Comparison of ENCODE assay signal across 8 cellular contexts in genomic region chr1:25895365-25895990, GRCh38. TPM values are rescaled to one million over a fixed set of nuclear protein-coding genes. Genes with fewer than 3 reads are reported as not detected.
DNase-seq lines count a peak whose midpoint lies in the region; ATAC-seq and TF ChIP-seq lines count a peak whose summit lies in the region.

No MANE protein-coding gene starts in this region.

- DNase-seq in NCI-H187 treated with DMSO at 0.1 percent for 48 hours (lab: John Stamatoyannopoulos, UW): peak; percentile 29
- peak; percentile 78 to 88 (median 85) for DNase-seq in T-helper 1 cell
- DNase-seq in adipocyte (ENCODE audit: low read depth): peak; percentile 97
- peak; percentile 93 for DNase-seq in Right ventricle myocardium superior
- DNase-seq in psoas muscle: peak; percentile 90 to 95
- peak; percentile 93 for DNase-seq in ureter (ENCODE audit: low spot score)

- peaks cover 34% of the 10 kb centered on the region for H3K4me1 ChIP-seq in adipocyte (ENCODE audit: control insufficient read depth, insufficient read depth, low read length)
- H3K4me1 ChIP-seq in psoas muscle: peaks cover 17% of the 10 kb centered on the region

- H3K36me3 ChIP-seq in adipocyte (ENCODE audit: control insufficient read depth, insufficient read depth, low read length, severe bottlenecking): no peaks in the 10 kb centered on the region
- H3K36me3 ChIP-seq in psoas muscle (ENCODE audit: insufficient read depth in 1 of 2, low read depth in 1 of 2): peaks cover 0 to 13% of the 10 kb centered on the region in 2 donors

- intact Hi-C loops in Right ventricle myocardium superior (cut with DNase I): loop anchor here (5.0 kb wide), 1 partner anchor 102 kb away; the partner anchor contains the start of gene PAFAH2
- intact Hi-C loops in psoas muscle (cut with DNase I): loop anchor here (1.0 to 10.0 kb wide), 3 partner anchors 102 to 269 kb away; partner anchors contain the start of genes PAFAH2 (in 2 of the 2), C1orf232 (in 1 of the 2) and ZNF593 (in 1 of the 2)

- TF ChIP-seq CTCF in GM12874 (IDR thresholded peaks at IDR 0.05; ENCODE audit: insufficient read depth, low read depth, low read length) (peak; percentile 95), psoas muscle (IDR thresholded peaks at IDR 0.05) (peak; percentile 97)

- ATAC-seq in HG02885 (IDR thresholded peaks at IDR 0.05; ENCODE audit: poor library complexity, unreplicated experiment): peak; percentile 78
- peak; percentile 98 for ATAC-seq in Right ventricle myocardium superior (ENCODE audit: poor library complexity)
- peak; percentile 95 to 99 (median 98) for ATAC-seq in psoas muscle

- H3K27me3 ChIP-seq in adipocyte (replicated peaks; ENCODE audit: control insufficient read depth, insufficient read depth, low read length) (no peaks in the 10 kb centered on the region), psoas muscle (ENCODE audit: insufficient read depth in 3 of 3, low read length in 2 of 3) (no peaks in the 10 kb centered on the region)

- H3K9me3 ChIP-seq in adipocyte (ENCODE audit: control insufficient read depth, low read length) (no peaks in the 10 kb centered on the region), psoas muscle (no peaks in the 10 kb centered on the region)

- peak overlapping the region; percentile 50 for H3K9ac ChIP-seq in adipocyte (ENCODE audit: low read length)

- peak overlapping the region; percentile 42 for H3K27ac ChIP-seq in psoas muscle

- no peak overlapping the region for H3K4me3 ChIP-seq in adipocyte (ENCODE audit: low read length)
- H3K4me3 ChIP-seq in psoas muscle: peak overlapping the region; percentile 32

- WGBS in psoas muscle, 3 donors: 7 to 10% (median 8%) methylated on average over 12 of the region's 12 CpGs

RNA-seq across cellular contexts. Expression of gene STMN1, which starts 10.7 kb away (rescaled TPM):
- total RNA-seq in Right ventricle myocardium superior (24.2 TPM), psoas muscle (10 to 100 TPM; 10.1 to 29.2 (median 16.6) TPM), ureter (31.2 TPM)
- 10 to 100 TPM in 2 of 3 donors, 1 to 10 TPM in 1; 7.6 to 24.8 (median 14.3) TPM for polyA plus RNA-seq in psoas muscle

RNA-seq across cellular contexts. Expression of gene PAQR7, which starts 20.0 kb away (rescaled TPM):
- total RNA-seq in Right ventricle myocardium superior: 2.2 TPM
- 1 to 10 TPM; 2.2 to 3.7 (median 2.6) TPM for total RNA-seq in psoas muscle
- polyA plus RNA-seq in psoas muscle: 1 to 10 TPM; 2.1 to 2.9 (median 2.2) TPM
- 60.8 TPM for total RNA-seq in ureter

RNA-seq across cellular contexts. Expression of gene AUNIP, which starts 36.2 kb away (rescaled TPM):
- total RNA-seq in Right ventricle myocardium superior (0.11 TPM), psoas muscle (under 1 TPM in 2 of 4 donors, not detected in 2; 0.26 to 0.47 TPM), ureter (0.91 TPM)
- under 1 TPM; 0.05 to 0.13 (median 0.07) TPM for polyA plus RNA-seq in psoas muscle

Comparison
In these comparisons a context has a peak if more than half of its experiments do, and no peak if none do; other contexts are left out.
1. DNase-seq: peak in every context shown above with its lines; median percentile 97 in adipocyte; 93 in Right ventricle myocardium superior; 93 in ureter; 92 in psoas muscle; 85 in T-helper 1 cell; 29 in NCI-H187 treated with DMSO at 0.1 percent for 48 hours.
2. RNA of gene PAQR7, which starts 20.0 kb away (total RNA-seq): 60.8 TPM in ureter (single experiment); 2.2 to 3.7 TPM in psoas muscle and 2.2 TPM in Right ventricle myocardium superior (single experiment); every median in the first group is over 10 times any median in the second.
3. Peak in every context shown above with its lines, with median percentiles within 50 percentile points of each other: ATAC-seq.